Comparison of ENCODE assay signal across 9 cellular contexts in genomic region chr6:146357578-146358340, GRCh38.
DNase-seq lines count a peak whose midpoint lies in the region; ATAC-seq and TF ChIP-seq lines count a peak whose summit lies in the region.
"Had no signal": no experiment of that assay in that cellular context is flagged by ENCODE, and none has a peak within 500 bp of the region (broad histone marks: within the 10 kb centered on the region; RNA-seq: fewer than 3 reads in every experiment).

No MANE protein-coding gene starts in this region.

- H3K36me3 ChIP-seq in Panc1 (ENCODE audit: control insufficient read depth, insufficient read depth, low read length) = no peaks in the 10 kb centered on the region
- no peaks in the 10 kb centered on the region for H3K36me3 ChIP-seq in HAP-1 (replicated peaks)

- BruUV-seq in Panc1 (replicated peaks; lab: Mats Ljungman, UMichigan) = no TSS peak

- POLR2A ChIA-PET in Panc1 (lab: Charles Lee) = no interaction called here

- no peak overlapping the region; a peak in 1 of 4 replicates for H3K4me3 ChIP-seq in Panc1 (ENCODE audit: low read depth in 2 of 2, low read length in 2 of 2)
- no peak overlapping the region for H3K4me3 ChIP-seq in fibroblast of the aortic adventitia (ENCODE audit: low read depth, low read length)
- no peak overlapping the region for H3K4me3 ChIP-seq in HAP-1

- H3K4me1 ChIP-seq in Panc1 (ENCODE audit: control insufficient read depth, insufficient read depth, low read length) (no peaks in the 10 kb centered on the region), HAP-1 (peaks cover 15% of the 10 kb centered on the region)

- intact Hi-C loops in Panc1 (cut with micrococcal nuclease; ENCODE audit: unreplicated experiment) = no loop called here

- TF ChIP-seq CTCF in Panc1 (IDR thresholded peaks at IDR 0.05) (no peak), fibroblast of the aortic adventitia (IDR thresholded peaks at IDR 0.05; ENCODE audit: insufficient read depth, low read length) (no peak)

- H3K27me3 ChIP-seq in Panc1 (ENCODE audit: control insufficient read depth, insufficient read depth, low read length) = no peaks in the 10 kb centered on the region
- H3K27me3 ChIP-seq in HAP-1 (ENCODE audit: low read depth) = no peaks in the 10 kb centered on the region

- DNase-seq in DMS53 (lab: John Stamatoyannopoulos, UW) (peak; percentile 10), DMS53 treated with DMSO at 0.1 percent for 48 hours (lab: John Stamatoyannopoulos, UW; ENCODE audit: unreplicated experiment) (no peak), Panc1 (ENCODE audit: low read depth, low spot score) (peak; percentile 74), fibroblast of the aortic adventitia (ENCODE audit: low read depth) (peak; percentile 96), NCI-H187 (lab: John Stamatoyannopoulos, UW) (no peak), HAP-1 (ENCODE audit: low spot score in 2 of 2) (no peak)

- in situ Hi-C loops in Panc1 (cut with HindIII; ENCODE audit: low pct_unique_long_range_greater_than_20kb, low sequenced_read_pairs) = no loop called here
- in situ Hi-C loops in HAP-1 (cut with MboI; ENCODE audit: low sequenced_read_pairs) = no loop called here

- H3K9me3 ChIP-seq in Panc1 (ENCODE audit: control insufficient read depth, insufficient read depth, low read depth, low read length) = no peaks in the 10 kb centered on the region
- no peaks in the 10 kb centered on the region for H3K9me3 ChIP-seq in HAP-1

- CTCF ChIA-PET in Panc1 (lab: Charles Lee) = no interaction called here

- ATAC-seq in HG02870 (IDR thresholded peaks at IDR 0.05; ENCODE audit: unreplicated experiment) (peak; percentile 77), Panc1 (0 out of 2 replicates have a peak, but pooled peaks have one; percentile 42), HG02840 (IDR thresholded peaks at IDR 0.05; ENCODE audit: low FRiP score, unreplicated experiment) (no peak)

- no peak overlapping the region for H3K27ac ChIP-seq in Panc1 (ENCODE audit: low read length)
- H3K27ac ChIP-seq: 22Rv1 had no signal

Comparison
In these comparisons a context has a peak if more than half of its experiments do, and no peak if none do; other contexts are left out.
1. DNase-seq: peak in DMS53 (single experiment), Panc1 (single experiment) and fibroblast of the aortic adventitia (single experiment); none in DMS53 treated with DMSO at 0.1 percent for 48 hours (single experiment), NCI-H187 (0 of 2) and HAP-1 (0 of 2).